1 cellular context compared by ENCODE assay signal in genomic region chr6:168541307-168541706, GRCh38.
TF ChIP-seq lines count a peak whose summit lies in the region.

No MANE protein-coding gene starts in this region.

TF ChIP-seq in GM23338, 12 proteins besides CTCF, POLR2A, EP300 and RAD21 (continued from another document):
- TF ChIP-seq CREB1 (CRISPR knock-in tag; IDR thresholded peaks at IDR 0.05; ENCODE audit: low read depth) (no peak), NANOG (IDR thresholded peaks at IDR 0.05; ENCODE audit: borderline replicate concordance) (no peak), EZH2phosphoT487 (IDR thresholded peaks at IDR 0.05; ENCODE audit: unreplicated experiment) (no peak), ZNF331 (CRISPR knock-in tag; IDR thresholded peaks at IDR 0.05; ENCODE audit: low read depth) (no peak), ZNF114 (CRISPR knock-in tag; IDR thresholded peaks at IDR 0.05) (no peak)
